Comparison of ENCODE assay signal across 8 cellular contexts in the genomic region with DNA sequence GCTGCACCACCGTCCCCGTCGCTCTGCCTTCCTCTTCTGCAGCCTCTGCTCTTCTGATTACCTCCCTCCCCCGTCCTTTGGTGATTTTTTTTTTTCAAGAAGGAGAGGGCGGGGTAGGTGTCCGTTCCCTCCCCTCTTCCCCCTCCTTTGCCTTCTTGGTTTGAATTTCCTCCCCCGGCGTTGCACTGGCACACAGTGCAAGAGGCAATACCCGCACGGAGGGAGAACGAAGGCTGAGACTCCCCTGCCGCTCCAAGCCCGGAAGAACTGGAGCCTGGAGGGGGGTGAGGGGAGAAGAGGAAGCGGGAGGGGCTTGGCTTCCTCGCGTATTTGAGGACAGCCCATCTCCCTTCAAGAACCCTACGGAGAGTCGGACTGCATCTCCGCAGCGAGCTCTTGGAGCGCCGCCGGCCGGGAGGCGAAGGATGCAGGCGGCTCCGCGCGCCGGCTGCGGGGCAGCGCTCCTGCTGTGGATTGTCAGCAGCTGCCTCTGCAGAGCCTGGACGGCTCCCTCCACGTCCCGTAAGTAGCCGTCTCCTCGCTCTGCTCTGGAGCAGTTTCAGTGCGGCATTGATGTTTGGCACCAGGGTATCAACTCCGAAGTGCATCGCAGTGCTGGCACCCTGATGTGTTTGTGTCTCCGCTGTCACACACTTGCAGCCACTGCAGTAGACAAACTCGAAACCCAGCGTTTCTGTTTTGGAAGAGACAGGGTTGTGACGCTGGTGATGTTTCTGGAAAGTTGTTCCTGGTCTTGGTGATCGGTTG. TPM values are rescaled to one million over a fixed set of nuclear protein-coding genes. Genes with fewer than 3 reads are reported as not detected.
DNase-seq lines count a peak whose midpoint lies in the region; ATAC-seq and TF ChIP-seq lines count a peak whose summit lies in the region.

A gene (plus strand): TSS at position 350 of the 768 bp plus-strand sequence. CDS start 76 bp downstream, at position 426.

- no peak within 1 kb of the TSS for H3K9ac ChIP-seq in mammary epithelial cell (ENCODE audit: insufficient read depth, low read length)
- H3K9ac ChIP-seq in stomach smooth muscle (ENCODE audit: low read length in 2 of 2): no peak within 1 kb of the TSS

- H3K4me3 Mint-ChIP-seq in activated CD8-positive, alpha-beta memory T cell treated with anti-CD3 and anti-CD28 coated beads, Interleukin-2, amount 10 ng/mL, durations not matched to agents 7 days and 5 days: peak within 1 kb of the TSS; percentile 13

- peaks cover 6% of the 10 kb centered on the region for H3K4me1 Mint-ChIP-seq in activated CD8-positive, alpha-beta memory T cell treated with anti-CD3 and anti-CD28 coated beads, Interleukin-2, amount 10 ng/mL, durations not matched to agents 7 days and 5 days

- H3K27ac Mint-ChIP-seq in activated CD8-positive, alpha-beta memory T cell treated with anti-CD3 and anti-CD28 coated beads, Interleukin-2, amount 10 ng/mL, durations not matched to agents 7 days and 5 days: no peak within 1 kb of the TSS

- H3K36me3 Mint-ChIP-seq in activated CD8-positive, alpha-beta memory T cell treated with anti-CD3 and anti-CD28 coated beads, Interleukin-2, amount 10 ng/mL, durations not matched to agents 7 days and 5 days: no peaks in the 10 kb centered on the region

- 18% methylated on average over 9 of the region's 45 CpGs for WGBS in mammary epithelial cell (ENCODE audit: low coverage, missing lambda C conversion rate)

- peak within 1 kb of the TSS in 1 of 3 experiments; percentile 29 for H3K4me3 ChIP-seq in mammary epithelial cell (replicated peaks in 1 of 3; ENCODE audit: insufficient read depth in 1 of 3, low read depth in 2 of 3, low read length in 3 of 3)
- H3K4me3 ChIP-seq in stomach smooth muscle (ENCODE audit: low read length in 2 of 2): peak within 1 kb of the TSS; percentile 69

- H3K27me3 ChIP-seq in mammary epithelial cell (ENCODE audit: insufficient read depth, low read length) (peaks cover 5% of the 10 kb centered on the region), stomach smooth muscle (ENCODE audit: control insufficient read depth in 1 of 2, insufficient read depth in 2 of 2, low read length in 2 of 2) (peaks cover 3 to 4% of the 10 kb centered on the region in 2 donors)

- TF ChIP-seq CTCF in mammary epithelial cell (conservative IDR thresholded peaks at IDR 0.05 in 1 of 2, IDR thresholded peaks at IDR 0.05 in 1 of 2; ENCODE audit: extremely low read depth in 1 of 2, insufficient read depth in 1 of 2, low read depth in 1 of 2, low read length in 2 of 2): no peak

- ATAC-seq in activated CD8-positive, alpha-beta memory T cell treated with anti-CD3 and anti-CD28 coated beads, Interleukin-2, amount 10 ng/mL, durations not matched to agents 7 days and 5 days: no peak
- no peak for ATAC-seq in HG03442 (IDR thresholded peaks at IDR 0.05; ENCODE audit: unreplicated experiment)

- H2AFZ ChIP-seq in mammary epithelial cell (ENCODE audit: low read depth, low read length): no peak within 1 kb of the TSS

- no peaks in the 10 kb centered on the region for H3K9me3 Mint-ChIP-seq in activated CD8-positive, alpha-beta memory T cell treated with anti-CD3 and anti-CD28 coated beads, Interleukin-2, amount 10 ng/mL, durations not matched to agents 7 days and 5 days (ENCODE audit: low read depth)

- H3K36me3 ChIP-seq in mammary epithelial cell (ENCODE audit: insufficient read depth, low read length) (no peaks in the 10 kb centered on the region), stomach smooth muscle (ENCODE audit: control insufficient read depth in 2 of 2, insufficient read depth in 2 of 2, low read length in 2 of 2) (no peaks in the 10 kb centered on the region)

- H3K27ac ChIP-seq in mammary epithelial cell (ENCODE audit: insufficient read depth, low read depth, low read length) (no peak within 1 kb of the TSS), stomach smooth muscle (ENCODE audit: low read length) (no peak within 1 kb of the TSS)

- no peaks in the 10 kb centered on the region for H3K4me1 ChIP-seq in mammary epithelial cell (ENCODE audit: insufficient read depth, low read length)
- peaks cover 10% of the 10 kb centered on the region for H3K4me1 ChIP-seq in stomach smooth muscle (ENCODE audit: control insufficient read depth, insufficient read depth, low read length)

- no peaks in the 10 kb centered on the region for H4K20me1 ChIP-seq in mammary epithelial cell (ENCODE audit: insufficient read depth, low read length)

- dilution Hi-C loops in mammary epithelial cell (cut with HindIII; ENCODE audit: low sequenced_read_pairs): no loop called here

- in situ Hi-C loops in mammary epithelial cell (cut with MboI; ENCODE audit: low sequenced_read_pairs in 2 of 2): no loop called here

- intact Hi-C loops in mammary epithelial cell (cut with micrococcal nuclease): no loop called here

- DNase-seq in activated CD8-positive, alpha-beta memory T cell treated with anti-CD3 and anti-CD28 coated beads, Interleukin-2, amount 10 ng/mL, durations not matched to agents 7 days and 5 days: no peak
- DNase-seq in activated CD8-positive, alpha-beta memory T cell treated with anti-CD3 and anti-CD28 coated beads, Interleukin-2, amount 50 U/mL, for 48 hours: no peak
- DNase-seq in NCI-H345 treated with DMSO at 0.1 percent for 48 hours (lab: John Stamatoyannopoulos, UW; ENCODE audit: unreplicated experiment) (peak; percentile 61), mammary epithelial cell (no peak), inferior parietal cortex (ENCODE audit: extremely low spot score) (peak; percentile 45), GM19238 (ENCODE audit: insufficient read length, low spot score) (no peak)

- CTCF ChIA-PET in activated CD8-positive, alpha-beta memory T cell treated with anti-CD3 and anti-CD28 coated beads, Interleukin-2, amount 10 ng/mL, durations not matched to agents 7 days and 5 days (lab: Charles Lee): no interaction called here
- CTCF ChIA-PET in mammary epithelial cell (lab: Charles Lee; ENCODE audit: low non-redundant PET): no interaction called here

- H3K27me3 Mint-ChIP-seq in activated CD8-positive, alpha-beta memory T cell treated with anti-CD3 and anti-CD28 coated beads, Interleukin-2, amount 10 ng/mL, durations not matched to agents 7 days and 5 days: peaks cover 26% of the 10 kb centered on the region

- H3K9me3 ChIP-seq in mammary epithelial cell (replicated peaks; ENCODE audit: insufficient read depth, low read length) (no peaks in the 10 kb centered on the region), stomach smooth muscle (ENCODE audit: control insufficient read depth in 2 of 2, low read length in 2 of 2) (no peaks in the 10 kb centered on the region)

- BruUV-seq in mammary epithelial cell (replicated peaks; lab: Mats Ljungman, UMichigan): no TSS peak

- peak within 1 kb of the TSS; percentile 63 for H3K4me2 ChIP-seq in mammary epithelial cell (ENCODE audit: insufficient read depth, low read depth, low read length)

- H3K79me2 ChIP-seq in mammary epithelial cell (ENCODE audit: insufficient read depth, low read length): no peaks in the 10 kb centered on the region

RNA-seq across cellular contexts. Expression of the gene that starts here (rescaled TPM):
- not detected for total RNA-seq in activated CD8-positive, alpha-beta memory T cell treated with anti-CD3 and anti-CD28 coated beads, Interleukin-2, amount 10 ng/mL, durations not matched to agents 7 days and 5 days
- total RNA-seq in mammary epithelial cell: not detected
- polyA plus RNA-seq in mammary epithelial cell: 2.5 TPM
- 6.2 TPM for polyA minus RNA-seq in mammary epithelial cell

Comparison
In these comparisons a context has a peak if more than half of its experiments do, and no peak if none do; other contexts are left out.
1. DNase-seq: peak in NCI-H345 treated with DMSO at 0.1 percent for 48 hours (single experiment) and inferior parietal cortex (single experiment); none in activated CD8-positive, alpha-beta memory T cell treated with anti-CD3 and anti-CD28 coated beads, Interleukin-2, amount 10 ng/mL, durations not matched to agents 7 days and 5 days (single experiment), activated CD8-positive, alpha-beta memory T cell treated with anti-CD3 and anti-CD28 coated beads, Interleukin-2, amount 50 U/mL, for 48 hours (single experiment), mammary epithelial cell (single experiment) and GM19238 (single experiment).